2 cellular contexts compared by ENCODE assay signal in the genomic region with DNA sequence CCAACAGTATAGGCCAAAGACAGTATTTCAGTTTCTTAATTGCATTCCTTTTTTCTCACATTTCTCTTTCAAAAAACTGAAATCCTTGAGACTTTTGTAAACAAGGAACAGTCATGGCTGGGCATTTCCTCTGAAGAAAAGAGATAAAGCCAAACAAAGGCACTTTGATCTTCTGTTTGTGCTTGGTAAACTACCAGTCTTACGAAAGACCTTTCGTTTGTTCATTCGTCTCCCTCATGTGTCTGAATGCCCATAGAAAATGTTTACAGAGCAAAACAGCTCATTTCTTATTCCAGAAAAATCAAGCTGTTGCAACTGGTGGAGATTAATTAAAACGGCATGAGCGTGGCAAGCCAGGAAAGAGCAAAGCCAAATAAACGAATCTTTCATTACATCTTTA.
TF ChIP-seq lines count a peak whose summit lies in the region.

No MANE protein-coding gene starts in this region.

TF ChIP-seq in IMR-90, 13 proteins besides CTCF, POLR2A, EP300 and RAD21:
- no peak for TF ChIP-seq CHD1 (IDR thresholded peaks at IDR 0.05; ENCODE audit: low read depth, low read length)
- no peak for TF ChIP-seq CEBPB (IDR thresholded peaks at IDR 0.05; ENCODE audit: low read depth, low read length)
- TF ChIP-seq, protein P1, sequence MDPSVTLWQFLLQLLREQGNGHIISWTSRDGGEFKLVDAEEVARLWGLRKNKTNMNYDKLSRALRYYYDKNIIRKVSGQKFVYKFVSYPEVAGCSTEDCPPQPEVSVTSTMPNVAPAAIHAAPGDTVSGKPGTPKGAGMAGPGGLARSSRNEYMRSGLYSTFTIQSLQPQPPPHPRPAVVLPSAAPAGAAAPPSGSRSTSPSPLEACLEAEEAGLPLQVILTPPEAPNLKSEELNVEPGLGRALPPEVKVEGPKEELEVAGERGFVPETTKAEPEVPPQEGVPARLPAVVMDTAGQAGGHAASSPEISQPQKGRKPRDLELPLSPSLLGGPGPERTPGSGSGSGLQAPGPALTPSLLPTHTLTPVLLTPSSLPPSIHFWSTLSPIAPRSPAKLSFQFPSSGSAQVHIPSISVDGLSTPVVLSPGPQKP (IDR thresholded peaks at IDR 0.05; ENCODE audit: borderline replicate concordance, low read depth, low read length) = no peak
- no peak for TF ChIP-seq NFE2L2 (IDR thresholded peaks at IDR 0.05; ENCODE audit: low read depth, low read length)
- TF ChIP-seq, protein P2, sequence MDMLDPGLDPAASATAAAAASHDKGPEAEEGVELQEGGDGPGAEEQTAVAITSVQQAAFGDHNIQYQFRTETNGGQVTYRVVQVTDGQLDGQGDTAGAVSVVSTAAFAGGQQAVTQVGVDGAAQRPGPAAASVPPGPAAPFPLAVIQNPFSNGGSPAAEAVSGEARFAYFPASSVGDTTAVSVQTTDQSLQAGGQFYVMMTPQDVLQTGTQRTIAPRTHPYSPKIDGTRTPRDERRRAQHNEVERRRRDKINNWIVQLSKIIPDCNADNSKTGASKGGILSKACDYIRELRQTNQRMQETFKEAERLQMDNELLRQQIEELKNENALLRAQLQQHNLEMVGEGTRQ (IDR thresholded peaks at IDR 0.05; ENCODE audit: low read depth, low read length) = no peak
- TF ChIP-seq SMC3 (IDR thresholded peaks at IDR 0.05; ENCODE audit: low read depth, low read length) = no peak
- TF ChIP-seq MAZ (IDR thresholded peaks at IDR 0.05; ENCODE audit: borderline replicate concordance, low read depth, low read length) = no peak
- TF ChIP-seq FOS (IDR thresholded peaks at IDR 0.05; ENCODE audit: low read depth, low read length) = no peak
- TF ChIP-seq RFX5 (IDR thresholded peaks at IDR 0.05; ENCODE audit: low read depth, low read length) = no peak
- TF ChIP-seq MXI1 (IDR thresholded peaks at IDR 0.05; ENCODE audit: borderline replicate concordance, low read depth, low read length) = no peak
- TF ChIP-seq RCOR1 (IDR thresholded peaks at IDR 0.05; ENCODE audit: insufficient replicate concordance, low read length) = no peak
- TF ChIP-seq MAFK (IDR thresholded peaks at IDR 0.05; ENCODE audit: low read depth, low read length) = no peak
- TF ChIP-seq BHLHE40 (IDR thresholded peaks at IDR 0.05; ENCODE audit: low read depth, low read length) = no peak

TF ChIP-seq in H1, 55 proteins besides CTCF, POLR2A, EP300 and RAD21:
- no peak for TF ChIP-seq HDAC2 (IDR thresholded peaks at IDR 0.05; ENCODE audit: borderline replicate concordance in 1 of 2, low read depth in 2 of 2, low read length in 2 of 2)
- TF ChIP-seq FOSL1 (IDR thresholded peaks at IDR 0.05; ENCODE audit: insufficient read depth, low read depth, low read length) = no peak
- TF ChIP-seq BACH1 (IDR thresholded peaks at IDR 0.05; ENCODE audit: low read length) = no peak
- TF ChIP-seq TEAD4 (IDR thresholded peaks at IDR 0.05; ENCODE audit: low read depth, low read length) = no peak
- no peak for TF ChIP-seq BRCA1 (IDR thresholded peaks at IDR 0.05; ENCODE audit: low read depth, low read length)
- no peak for TF ChIP-seq KDM5A (IDR thresholded peaks at IDR 0.05; ENCODE audit: low read length)
- TF ChIP-seq ZNF274 (IDR thresholded peaks at IDR 0.05; ENCODE audit: borderline replicate concordance, extremely low read depth, low read length) = no peak
- TF ChIP-seq, protein P3, sequence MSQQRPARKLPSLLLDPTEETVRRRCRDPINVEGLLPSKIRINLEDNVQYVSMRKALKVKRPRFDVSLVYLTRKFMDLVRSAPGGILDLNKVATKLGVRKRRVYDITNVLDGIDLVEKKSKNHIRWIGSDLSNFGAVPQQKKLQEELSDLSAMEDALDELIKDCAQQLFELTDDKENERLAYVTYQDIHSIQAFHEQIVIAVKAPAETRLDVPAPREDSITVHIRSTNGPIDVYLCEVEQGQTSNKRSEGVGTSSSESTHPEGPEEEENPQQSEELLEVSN (IDR thresholded peaks at IDR 0.05) = no peak
- TF ChIP-seq ASH2L (IDR thresholded peaks at IDR 0.05; ENCODE audit: low read length) = no peak
- no peak for TF ChIP-seq YY1 (IDR thresholded peaks at IDR 0.05; ENCODE audit: low read depth, low read length)
- TF ChIP-seq RNF2 (IDR thresholded peaks at IDR 0.05; ENCODE audit: borderline replicate concordance, low read depth, low read length, missing control alignments, poor library complexity, severe bottlenecking) = no peak
